ENCODE assay signal across 17 cellular contexts in the genomic region with DNA sequence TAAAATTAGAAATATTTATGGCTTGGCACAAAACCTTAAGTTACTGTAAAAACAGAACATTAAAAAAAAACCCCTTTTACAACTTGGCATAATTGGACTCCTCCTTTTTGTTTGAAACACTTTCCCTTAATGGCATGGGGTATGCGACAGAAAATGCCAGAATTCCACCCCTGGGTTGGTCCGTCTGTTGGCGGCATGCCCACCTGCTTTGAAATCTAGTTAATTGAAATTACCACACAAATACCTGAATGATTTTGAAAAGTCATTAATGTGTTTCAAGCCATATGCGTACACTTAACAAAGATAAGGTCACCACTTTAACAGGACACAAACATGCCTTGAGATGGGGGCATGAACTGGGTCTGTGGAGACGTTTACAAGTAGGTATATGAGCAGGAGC.
"Had no signal": no experiment of that assay in that cellular context is flagged by ENCODE, and none has a peak within 500 bp of the region (broad histone marks: within the 10 kb centered on the region; RNA-seq: fewer than 3 reads in every experiment).

No MANE protein-coding gene starts in this region.

- H3K4me1 Mint-ChIP-seq: activated CD4-positive, alpha-beta T cell treated with anti-CD3 and anti-CD28 coated beads for 36 hours; stimulated activated naive CD8-positive, alpha-beta T cell treated with anti-CD3 and anti-CD28 coated beads, Interleukin-15, amount 100 ng/mL, for 72 hours; T-helper 17 cell had no signal

- H3K4me3 ChIP-seq: psoas muscle, testis, upper lobe of right lung had no signal

- H3K27ac ChIP-seq: brain microvascular endothelial cell, psoas muscle, testis, upper lobe of right lung had no signal

- DNase-seq: activated CD4-positive, alpha-beta T cell treated with anti-CD3 and anti-CD28 coated beads for 36 hours; activated CD8-positive, alpha-beta memory T cell treated with anti-CD3 and anti-CD28 coated beads, Interleukin-2, amount 50 U/mL, for 4 hours; activated CD8-positive, alpha-beta T cell treated with anti-CD3 and anti-CD28 coated beads, Interleukin-2, amount 10 ng/mL, durations not matched to agents 7 days and 5 days; activated gamma-delta T cell; activated T-cell treated with anti-CD3 and anti-CD28 coated beads, Interleukin-2, amount 50 U/mL, for 48 hours; effector memory CD4-positive, alpha-beta T cell; nephron progenitor cell; occipital lobe; psoas muscle; stimulated activated CD4-positive, alpha-beta T cell treated with anti-CD3 and anti-CD28 coated beads, Interleukin-1b, Interleukin-23, amount 100 ng/mL, for 48 hours; stimulated activated naive CD8-positive, alpha-beta T cell treated with anti-CD3 and anti-CD28 coated beads, Interleukin-15, amount 100 ng/mL, for 72 hours; T-helper 17 cell; testis; upper lobe of right lung had no signal

- H3K4me1 ChIP-seq: psoas muscle, testis had no signal

- H3K9me3 ChIP-seq: psoas muscle, testis, upper lobe of right lung had no signal

- H3K36me3 Mint-ChIP-seq: activated naive CD4-positive, alpha-beta T cell treated with anti-CD3 and anti-CD28 coated beads, Interleukin-2, amount 50 U/mL, for 72 hours had no signal

- H3K9me3 Mint-ChIP-seq: activated naive CD4-positive, alpha-beta T cell treated with anti-CD3 and anti-CD28 coated beads, Interleukin-2, amount 50 U/mL, for 72 hours; stimulated activated naive CD8-positive, alpha-beta T cell treated with anti-CD3 and anti-CD28 coated beads, Interleukin-15, amount 100 ng/mL, for 72 hours had no signal

- H3K27ac Mint-ChIP-seq: activated CD4-positive, alpha-beta T cell treated with anti-CD3 and anti-CD28 coated beads for 36 hours; activated CD8-positive, alpha-beta T cell treated with anti-CD3 and anti-CD28 coated beads, Interleukin-2, amount 10 ng/mL, durations not matched to agents 7 days and 5 days; activated naive CD4-positive, alpha-beta T cell treated with anti-CD3 and anti-CD28 coated beads, Interleukin-2, amount 50 U/mL, for 72 hours; nephron progenitor cell; stimulated activated naive CD8-positive, alpha-beta T cell treated with anti-CD3 and anti-CD28 coated beads, Interleukin-15, amount 100 ng/mL, for 72 hours; T-helper 17 cell had no signal

- ATAC-seq: activated CD4-positive, alpha-beta T cell treated with anti-CD3 and anti-CD28 coated beads for 36 hours; activated CD8-positive, alpha-beta T cell treated with anti-CD3 and anti-CD28 coated beads, Interleukin-2, amount 10 ng/mL, durations not matched to agents 7 days and 5 days; activated naive CD4-positive, alpha-beta T cell treated with anti-CD3 and anti-CD28 coated beads, Interleukin-2, amount 50 U/mL, for 72 hours; stimulated activated naive CD8-positive, alpha-beta T cell treated with anti-CD3 and anti-CD28 coated beads, Interleukin-15, amount 100 ng/mL, for 72 hours; T-helper 17 cell had no signal

- H3K4me3 Mint-ChIP-seq: activated CD4-positive, alpha-beta T cell treated with anti-CD3 and anti-CD28 coated beads for 36 hours; activated CD8-positive, alpha-beta T cell treated with anti-CD3 and anti-CD28 coated beads, Interleukin-2, amount 10 ng/mL, durations not matched to agents 7 days and 5 days; nephron progenitor cell; stimulated activated naive CD8-positive, alpha-beta T cell treated with anti-CD3 and anti-CD28 coated beads, Interleukin-15, amount 100 ng/mL, for 72 hours; T-helper 17 cell had no signal

- H3K36me3 ChIP-seq: brain microvascular endothelial cell, upper lobe of right lung, WERI-Rb-1 had no signal

- H3K27me3 ChIP-seq: brain microvascular endothelial cell, testis, upper lobe of right lung had no signal
